In the genomic region with DNA sequence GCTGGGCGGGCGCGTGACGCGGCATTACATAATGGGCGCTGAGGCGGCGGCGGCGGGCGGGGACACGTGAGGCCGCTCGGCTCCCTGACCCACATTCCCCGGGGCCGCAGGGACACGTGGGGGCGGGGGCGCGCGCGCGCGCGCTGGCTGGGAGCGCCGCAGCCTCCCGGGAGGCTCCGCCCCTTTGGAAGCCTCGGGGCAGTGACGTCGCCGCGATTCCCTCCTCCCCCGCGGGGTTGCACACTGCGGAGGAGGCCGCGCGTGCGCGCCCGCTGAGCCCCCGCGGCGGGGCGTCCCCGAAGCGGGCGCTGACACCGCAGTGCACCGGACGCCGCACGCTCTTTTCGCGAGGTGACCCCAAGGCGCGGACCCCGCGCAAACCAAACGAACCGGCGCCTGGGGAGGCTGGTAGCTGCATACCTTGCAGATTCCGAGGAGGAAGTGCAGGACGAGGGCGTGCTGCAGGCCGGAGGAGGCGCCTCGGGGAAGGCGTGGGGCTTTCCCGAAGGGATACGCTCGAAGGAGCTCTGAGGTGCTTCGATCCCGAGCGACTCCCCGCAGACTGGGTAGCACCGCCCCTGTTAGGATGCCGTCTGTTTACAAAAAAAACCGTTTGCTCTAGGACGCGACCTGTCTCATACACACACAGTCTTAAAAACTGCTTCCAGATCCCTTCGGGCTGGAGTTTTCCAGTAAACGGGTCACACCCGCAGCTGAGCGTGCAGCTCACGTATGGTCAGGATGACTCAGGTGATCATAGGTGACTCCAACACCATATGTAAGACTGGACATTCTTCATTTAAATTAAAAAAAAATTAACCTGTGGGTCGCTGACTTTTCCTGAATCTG, we compare ENCODE assay signal across 1 cellular context.
TF ChIP-seq lines count a peak whose summit lies in the region.

No MANE protein-coding gene starts in this region.

TF ChIP-seq in GM12878, 131 proteins besides CTCF, POLR2A, EP300 and RAD21 (continued from another document):
- TF ChIP-seq SUPT20H (IDR thresholded peaks at IDR 0.05; ENCODE audit: borderline replicate concordance, control insufficient read depth, low read depth, low read length) (no peak), POLR2AphosphoS5 (IDR thresholded peaks at IDR 0.05; ENCODE audit: low read length) (peak; percentile 60), FOS (IDR thresholded peaks at IDR 0.05; ENCODE audit: borderline replicate concordance, extremely low read depth, insufficient read length) (no peak), RCOR1 (conservative IDR thresholded peaks at IDR 0.05; ENCODE audit: low read depth, low read length) (no peak), TBL1XR1 (IDR thresholded peaks at IDR 0.05; ENCODE audit: low read depth, low read length) (no peak; the same call in 1 of the 2 replicates)
- TF ChIP-seq, protein P1, sequence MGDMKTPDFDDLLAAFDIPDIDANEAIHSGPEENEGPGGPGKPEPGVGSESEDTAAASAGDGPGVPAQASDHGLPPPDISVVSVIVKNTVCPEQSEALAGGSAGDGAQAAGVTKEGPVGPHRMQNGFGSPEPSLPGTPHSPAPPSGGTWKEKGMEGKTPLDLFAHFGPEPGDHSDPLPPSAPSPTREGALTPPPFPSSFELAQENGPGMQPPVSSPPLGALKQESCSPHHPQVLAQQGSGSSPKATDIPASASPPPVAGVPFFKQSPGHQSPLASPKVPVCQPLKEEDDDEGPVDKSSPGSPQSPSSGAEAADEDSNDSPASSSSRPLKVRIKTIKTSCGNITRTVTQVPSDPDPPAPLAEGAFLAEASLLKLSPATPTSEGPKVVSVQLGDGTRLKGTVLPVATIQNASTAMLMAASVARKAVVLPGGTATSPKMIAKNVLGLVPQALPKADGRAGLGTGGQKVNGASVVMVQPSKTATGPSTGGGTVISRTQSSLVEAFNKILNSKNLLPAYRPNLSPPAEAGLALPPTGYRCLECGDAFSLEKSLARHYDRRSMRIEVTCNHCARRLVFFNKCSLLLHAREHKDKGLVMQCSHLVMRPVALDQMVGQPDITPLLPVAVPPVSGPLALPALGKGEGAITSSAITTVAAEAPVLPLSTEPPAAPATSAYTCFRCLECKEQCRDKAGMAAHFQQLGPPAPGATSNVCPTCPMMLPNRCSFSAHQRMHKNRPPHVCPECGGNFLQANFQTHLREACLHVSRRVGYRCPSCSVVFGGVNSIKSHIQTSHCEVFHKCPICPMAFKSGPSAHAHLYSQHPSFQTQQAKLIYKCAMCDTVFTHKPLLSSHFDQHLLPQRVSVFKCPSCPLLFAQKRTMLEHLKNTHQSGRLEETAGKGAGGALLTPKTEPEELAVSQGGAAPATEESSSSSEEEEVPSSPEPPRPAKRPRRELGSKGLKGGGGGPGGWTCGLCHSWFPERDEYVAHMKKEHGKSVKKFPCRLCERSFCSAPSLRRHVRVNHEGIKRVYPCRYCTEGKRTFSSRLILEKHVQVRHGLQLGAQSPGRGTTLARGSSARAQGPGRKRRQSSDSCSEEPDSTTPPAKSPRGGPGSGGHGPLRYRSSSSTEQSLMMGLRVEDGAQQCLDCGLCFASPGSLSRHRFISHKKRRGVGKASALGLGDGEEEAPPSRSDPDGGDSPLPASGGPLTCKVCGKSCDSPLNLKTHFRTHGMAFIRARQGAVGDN (IDR thresholded peaks at IDR 0.05) = no peak; the same call in 1 of the 2 replicates
TF ChIP-seq in GM12878: peak in this region for 51.
